In the genomic region with DNA sequence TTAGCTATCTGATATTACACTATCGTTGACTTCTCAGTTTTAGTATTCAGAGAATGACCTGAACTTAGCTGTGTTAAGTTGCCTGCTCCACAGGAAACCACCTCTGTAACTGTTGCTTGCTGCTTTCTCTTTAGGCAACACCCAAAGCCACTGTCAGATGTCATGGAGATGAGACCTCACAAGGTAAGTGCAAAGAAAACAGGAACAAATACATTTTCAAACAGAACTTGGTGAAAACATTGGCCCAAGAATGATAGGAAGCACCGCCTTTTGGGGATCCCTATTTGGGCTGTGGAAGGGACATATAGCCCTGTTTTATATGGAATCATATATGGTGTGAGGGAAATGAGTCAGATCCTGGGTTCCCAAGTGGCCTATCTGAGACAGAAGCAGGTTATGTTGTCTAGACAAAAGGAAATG, we compare ENCODE assay signal across 9 cellular contexts.
DNase-seq lines count a peak whose midpoint lies in the region; ATAC-seq lines count a peak whose summit lies in the region.
"Had no signal": no experiment of that assay in that cellular context is flagged by ENCODE, and none has a peak within 500 bp of the region (broad histone marks: within the 10 kb centered on the region; RNA-seq: fewer than 3 reads in every experiment).

No MANE protein-coding gene starts in this region.

- H3K27me3 Mint-ChIP-seq in activated naive CD8-positive, alpha-beta T cell = no peaks in the 10 kb centered on the region

- H3K27ac Mint-ChIP-seq in activated naive CD8-positive, alpha-beta T cell = peak overlapping the region; percentile 97

- peaks cover 12% of the 10 kb centered on the region for H3K36me3 Mint-ChIP-seq in activated naive CD8-positive, alpha-beta T cell

- peak; percentile 69 to 92 for DNase-seq in NOMO-1 (lab: John Stamatoyannopoulos, UW; ENCODE audit: unreplicated experiment in 2 of 2)
- peak; percentile 43 for DNase-seq in stimulated activated CD8-positive, alpha-beta memory T cell treated with anti-CD3 and anti-CD28 coated beads, Interleukin-4, amount 100 ng/mL, for 48 hours
- DNase-seq in MG63 = no peak
- DNase-seq in midbrain (lab: John Stamatoyannopoulos, UW) = no peak
- DNase-seq in AG08395 (ENCODE audit: low spot score) = no peak

- peaks cover 75% of the 10 kb centered on the region for H3K4me1 Mint-ChIP-seq in activated naive CD8-positive, alpha-beta T cell (ENCODE audit: low read depth)

- H3K36me3 ChIP-seq in MG63 = no peaks in the 10 kb centered on the region
- H3K36me3 ChIP-seq: SJCRH30 had no signal

- peaks cover 10% of the 10 kb centered on the region for H3K9me3 Mint-ChIP-seq in activated naive CD8-positive, alpha-beta T cell (ENCODE audit: low read depth)

- H3K27me3 ChIP-seq in MG63 = no peaks in the 10 kb centered on the region
- H3K27me3 ChIP-seq: SJCRH30 had no signal

- 0 out of 2 replicates have a peak, but pooled peaks cover 2% of the 10 kb centered on the region for H3K9me3 ChIP-seq in MG63

- H3K4me3 ChIP-seq in MG63 = no peak overlapping the region
- H3K4me3 ChIP-seq: SJCRH30 had no signal

- peak overlapping the region; percentile 64 for H3K4me3 Mint-ChIP-seq in activated naive CD8-positive, alpha-beta T cell

- ATAC-seq in GM18867 (IDR thresholded peaks at IDR 0.05; ENCODE audit: unreplicated experiment) (peak; percentile 96), HG02642 (IDR thresholded peaks at IDR 0.05; ENCODE audit: poor library complexity, unreplicated experiment) (peak; percentile 90)

Comparison
In these comparisons a context has a peak if more than half of its experiments do, and no peak if none do; other contexts are left out.
1. DNase-seq: peak in NOMO-1 (2 of 2) and stimulated activated CD8-positive, alpha-beta memory T cell treated with anti-CD3 and anti-CD28 coated beads, Interleukin-4, amount 100 ng/mL, for 48 hours (single experiment); none in MG63 (single experiment), midbrain (single experiment) and AG08395 (single experiment).